14 cellular contexts compared by ENCODE assay signal in genomic region chr11:68545796-68546195, GRCh38.
DNase-seq lines count a peak whose midpoint lies in the region; ATAC-seq and TF ChIP-seq lines count a peak whose summit lies in the region.
"Had no signal": no experiment of that assay in that cellular context is flagged by ENCODE, and none has a peak within 500 bp of the region (broad histone marks: within the 10 kb centered on the region; RNA-seq: fewer than 3 reads in every experiment).

No MANE protein-coding gene starts in this region.

- no peak for TF ChIP-seq CTCF in HCT116 (IDR thresholded peaks at IDR 0.05 in 2 of 3, conservative IDR thresholded peaks at IDR 0.05 in 1 of 3; ENCODE audit: borderline replicate concordance in 1 of 3, insufficient read depth in 1 of 3, low read depth in 2 of 3, low read length in 2 of 3)
- TF ChIP-seq CTCF in lower leg skin (IDR thresholded peaks at IDR 0.05), result no peak

- peaks cover 72% of the 10 kb centered on the region for H3K4me1 Mint-ChIP-seq in activated naive CD8-positive, alpha-beta T cell treated with anti-CD3 and anti-CD28 coated beads, Interleukin-2, amount 50 U/mL, for 24 hours
- H3K4me1 Mint-ChIP-seq in naive thymus-derived CD4-positive, alpha-beta T cell, result peaks cover 56 to 94% (median 84%) of the 10 kb centered on the region in 7 donors

- no peak for TF ChIP-seq RAD21 in HCT116 (IDR thresholded peaks at IDR 0.05; ENCODE audit: low read depth)

- peaks cover 65% of the 10 kb centered on the region for H3K36me3 Mint-ChIP-seq in activated naive CD8-positive, alpha-beta T cell treated with anti-CD3 and anti-CD28 coated beads, Interleukin-2, amount 50 U/mL, for 24 hours (ENCODE audit: low read depth)
- peaks cover 13 to 45% (median 30%) of the 10 kb centered on the region in 5 donors for H3K36me3 Mint-ChIP-seq in naive thymus-derived CD4-positive, alpha-beta T cell

- POLR2A ChIA-PET in HCT116 (lab: Charles Lee), result no interaction called here
- POLR2A ChIA-PET in naive thymus-derived CD4-positive, alpha-beta T cell (lab: Charles Lee), result no interaction called here

- no peak overlapping the region for H3K27ac ChIP-seq in HCT116 (ENCODE audit: low read depth, low read length)
- no peak overlapping the region for H3K27ac ChIP-seq in naive thymus-derived CD4-positive, alpha-beta T cell (ENCODE audit: low read depth, low read length)
- H3K27ac ChIP-seq: suprapubic skin had no signal

- H3K4me3 Mint-ChIP-seq in activated naive CD8-positive, alpha-beta T cell treated with anti-CD3 and anti-CD28 coated beads, Interleukin-2, amount 50 U/mL, for 24 hours, result no peak overlapping the region
- no peak overlapping the region for H3K4me3 Mint-ChIP-seq in naive thymus-derived CD4-positive, alpha-beta T cell
- H3K4me3 Mint-ChIP-seq: activated naive CD4-positive, alpha-beta T cell treated with anti-CD3 and anti-CD28 coated beads, Interleukin-2, amount 10 ng/mL, durations not matched to agents 7 days and 5 days; endodermal cell had no signal

- H3K36me3 ChIP-seq in HCT116 (ENCODE audit: control insufficient read depth in 1 of 2, insufficient read depth in 2 of 2, low read length in 2 of 2), result peaks cover 2 to 49% of the 10 kb centered on the region in 2 experiments; a peak in 2 of 4 replicates
- peaks cover 4 to 68% (median 10%) of the 10 kb centered on the region in 3 experiments for H3K36me3 ChIP-seq in naive thymus-derived CD4-positive, alpha-beta T cell (ENCODE audit: control insufficient read depth in 2 of 3, insufficient read depth in 3 of 3, low read length in 3 of 3)

- peak overlapping the region; percentile 70 for H3K27ac Mint-ChIP-seq in activated naive CD8-positive, alpha-beta T cell treated with anti-CD3 and anti-CD28 coated beads, Interleukin-2, amount 50 U/mL, for 24 hours
- H3K27ac Mint-ChIP-seq in naive thymus-derived CD4-positive, alpha-beta T cell, result peak overlapping the region in 7 of 9 donors; percentile 1 to 79 (median 13)
- H3K27ac Mint-ChIP-seq: activated naive CD4-positive, alpha-beta T cell treated with anti-CD3 and anti-CD28 coated beads, Interleukin-2, amount 10 ng/mL, durations not matched to agents 7 days and 5 days had no signal

- BruUV-seq in HCT116 (replicated peaks; lab: Mats Ljungman, UMichigan), result no TSS peak

- H3K4me2 ChIP-seq in HCT116 (ENCODE audit: low read length), result peak overlapping the region; percentile 9; the same call in 1 of the 2 replicates

- no peak overlapping the region for H3K4me3 ChIP-seq in HCT116 (replicated peaks in 1 of 2; ENCODE audit: low read depth in 1 of 2, low read length in 2 of 2)
- no peak overlapping the region for H3K4me3 ChIP-seq in naive thymus-derived CD4-positive, alpha-beta T cell (ENCODE audit: low read length)
- H3K4me3 ChIP-seq in lower leg skin (ENCODE audit: low read depth, poor library complexity, severe bottlenecking), result no peak overlapping the region
- H3K4me3 ChIP-seq: suprapubic skin had no signal

- H3K27me3 Mint-ChIP-seq in activated naive CD8-positive, alpha-beta T cell treated with anti-CD3 and anti-CD28 coated beads, Interleukin-2, amount 50 U/mL, for 24 hours, result no peaks in the 10 kb centered on the region
- no peaks in the 10 kb centered on the region for H3K27me3 Mint-ChIP-seq in naive thymus-derived CD4-positive, alpha-beta T cell
- H3K27me3 Mint-ChIP-seq: activated naive CD4-positive, alpha-beta T cell treated with anti-CD3 and anti-CD28 coated beads, Interleukin-2, amount 10 ng/mL, durations not matched to agents 7 days and 5 days had no signal

- H3K9me3 ChIP-seq in HCT116 (ENCODE audit: control insufficient read depth in 1 of 2, insufficient read depth in 1 of 2, low read depth in 1 of 2, low read length in 2 of 2), result no peaks in the 10 kb centered on the region
- H3K9me3 ChIP-seq in naive thymus-derived CD4-positive, alpha-beta T cell (ENCODE audit: control insufficient read depth in 2 of 3, low read length in 3 of 3), result no peaks in the 10 kb centered on the region
- H3K9me3 ChIP-seq: suprapubic skin had no signal

- RAD21 ChIA-PET in HCT116 (lab: Charles Lee; ENCODE audit: low non-redundant PET in 1 of 2, low total read pairs in 2 of 2, uncharacterized antibody in 2 of 2, unreplicated experiment in 2 of 2), result no interaction called here

- H3K9me3 Mint-ChIP-seq in activated naive CD8-positive, alpha-beta T cell treated with anti-CD3 and anti-CD28 coated beads, Interleukin-2, amount 50 U/mL, for 24 hours, result no peaks in the 10 kb centered on the region
- H3K9me3 Mint-ChIP-seq in naive thymus-derived CD4-positive, alpha-beta T cell, result no peaks in the 10 kb centered on the region
- H3K9me3 Mint-ChIP-seq: activated naive CD4-positive, alpha-beta T cell treated with anti-CD3 and anti-CD28 coated beads, Interleukin-2, amount 10 ng/mL, durations not matched to agents 7 days and 5 days had no signal

- H3K4me1 ChIP-seq in HCT116 (ENCODE audit: control insufficient read depth in 1 of 2, insufficient read depth in 2 of 2, low read length in 2 of 2), result peaks cover 11 to 23% of the 10 kb centered on the region in 2 experiments
- H3K4me1 ChIP-seq in naive thymus-derived CD4-positive, alpha-beta T cell (ENCODE audit: control insufficient read depth in 2 of 2, insufficient read depth in 2 of 2, low read length in 2 of 2), result peaks cover 11 to 17% of the 10 kb centered on the region in 2 donors

- no peak for TF ChIP-seq POLR2A in HCT116 (IDR thresholded peaks at IDR 0.05; ENCODE audit: borderline replicate concordance, extremely low read depth, insufficient read depth, insufficient read length)
- no peak for TF ChIP-seq POLR2A in lower leg skin (IDR thresholded peaks at IDR 0.05)

- WGBS in lower leg skin, 2 donors, result 74 to 81% methylated on average over 1 of the region's 1 CpG

- intact Hi-C loops in HCT116 (cut with micrococcal nuclease), result no loop called here
- intact Hi-C loops in naive thymus-derived CD4-positive, alpha-beta T cell (cut with micrococcal nuclease), result no loop called here
- intact Hi-C loops in lower leg skin (cut with DNase I; ENCODE audit: low total_unique reads), result no loop called here

- no peaks in the 10 kb centered on the region for H3K27me3 ChIP-seq in HCT116 (ENCODE audit: insufficient read depth, low read length)
- no peaks in the 10 kb centered on the region for H3K27me3 ChIP-seq in naive thymus-derived CD4-positive, alpha-beta T cell (ENCODE audit: control insufficient read depth in 2 of 2, insufficient read depth in 2 of 2, low read length in 2 of 2)
- H3K27me3 ChIP-seq: suprapubic skin had no signal

- H3K79me2 ChIP-seq in HCT116 (ENCODE audit: insufficient read depth, low read length), result peaks cover 99% of the 10 kb centered on the region

- CTCF ChIA-PET in HCT116 (lab: Charles Lee), result no interaction called here
- CTCF ChIA-PET in naive thymus-derived CD4-positive, alpha-beta T cell (lab: Charles Lee), result no interaction called here

- no peaks in the 10 kb centered on the region for H3K9me2 ChIP-seq in HCT116 (ENCODE audit: insufficient read depth)

- no peak overlapping the region for H2AFZ ChIP-seq in HCT116 (ENCODE audit: low read depth, low read length, poor library complexity, severe bottlenecking)

- H3K9ac ChIP-seq in HCT116 (ENCODE audit: low read length), result no peak overlapping the region

- H4K20me1 ChIP-seq in HCT116 (ENCODE audit: insufficient read depth), result 0 out of 2 replicates have a peak, but pooled peaks cover 6% of the 10 kb centered on the region

- DNase-seq in DMS153 (lab: John Stamatoyannopoulos, UW), result peak; percentile 22
- DNase-seq in DMS153 treated with DMSO at 0.1 percent for 48 hours (lab: John Stamatoyannopoulos, UW; ENCODE audit: unreplicated experiment), result no peak
- DNase-seq in HCT116 (ENCODE audit: low read depth, low spot score), result no peak
- DNase-seq in activated naive CD8-positive, alpha-beta T cell treated with anti-CD3 and anti-CD28 coated beads, Interleukin-2, amount 50 U/mL, for 24 hours, result no peak
- DNase-seq in naive thymus-derived CD4-positive, alpha-beta T cell, result no peak
- no peak for DNase-seq in DMS79 treated with DMSO at 0.1 percent for 48 hours (lab: John Stamatoyannopoulos, UW)
- DNase-seq in stimulated activated naive CD4-positive, alpha-beta T cell (lab: John Stamatoyannopoulos, UW), result no peak
- no peak for DNase-seq in lower leg skin (ENCODE audit: low spot score in 2 of 2)
- DNase-seq: activated naive CD4-positive, alpha-beta T cell treated with anti-CD3 and anti-CD28 coated beads, Interleukin-2, amount 10 ng/mL, durations not matched to agents 7 days and 5 days; caudate nucleus; endodermal cell; GF-D8; NCI-H1417 treated with DMSO at 0.1 percent for 48 hours had no signal

- ATAC-seq in HCT116, result no peak
- ATAC-seq in activated naive CD8-positive, alpha-beta T cell treated with anti-CD3 and anti-CD28 coated beads, Interleukin-2, amount 50 U/mL, for 24 hours, result no peak
- no peak for ATAC-seq in naive thymus-derived CD4-positive, alpha-beta T cell

TF ChIP-seq in HCT116, 20 proteins besides CTCF, POLR2A, EP300 and RAD21 (continues in another document):
- no peak for TF ChIP-seq FOSL1 (IDR thresholded peaks at IDR 0.05; ENCODE audit: low read depth)
- TF ChIP-seq ZBTB33 (IDR thresholded peaks at IDR 0.05; ENCODE audit: extremely low read depth, insufficient replicate concordance, low read length), result no peak
- TF ChIP-seq EZH2 (IDR thresholded peaks at IDR 0.05), result no peak
- TF ChIP-seq SRF (IDR thresholded peaks at IDR 0.05; ENCODE audit: low read depth), result no peak
- no peak for TF ChIP-seq CEBPB (IDR thresholded peaks at IDR 0.05; ENCODE audit: low read depth)
